In genomic region chr1:201828820-201829774, GRCh38 we compare ENCODE assay signal across 8 cellular contexts. TPM values are rescaled to one million over a fixed set of nuclear protein-coding genes. Genes with fewer than 3 reads are reported as not detected.
DNase-seq lines count a peak whose midpoint lies in the region; ATAC-seq, FAIRE-seq and TF ChIP-seq lines count a peak whose summit lies in the region.

Gene IPO9 (plus strand): TSS chr1:201829157. CDS start chr1:201829210, 53 bp downstream.

- FAIRE-seq in pancreas (lab: Jason Lieb, UNC), result no peak

- H3K9me3 ChIP-seq in pancreas (no peaks in the 10 kb centered on the region), thyroid gland (no peaks in the 10 kb centered on the region)

- 1% methylated on average over 58 of the region's 58 CpGs for WGBS in pancreas, 2 donors
- 1 to 2% methylated on average over 45 to 49 of the region's 58 CpGs for WGBS in thyroid gland, 2 donors

- peaks cover 6 to 15% (median 7%) of the 10 kb centered on the region in 3 donors for H3K4me1 ChIP-seq in pancreas
- peaks cover 28 to 38% of the 10 kb centered on the region in 2 donors for H3K4me1 ChIP-seq in thyroid gland

- ATAC-seq in HG02678 (IDR thresholded peaks at IDR 0.05; ENCODE audit: unreplicated experiment) (peak; percentile 95), Right ventricle myocardium superior (ENCODE audit: poor library complexity) (peak; percentile 97), pancreas (peak; percentile 98 to 100 (median 100))

- H3K36me3 ChIP-seq in pancreas, result no peaks in the 10 kb centered on the region
- no peaks in the 10 kb centered on the region for H3K36me3 ChIP-seq in thyroid gland

- H3K27ac ChIP-seq in pancreas, result peak within 1 kb of the TSS; percentile 65 to 89 (median 80)
- H3K27ac ChIP-seq in thyroid gland, result peak within 1 kb of the TSS; percentile 46 to 86 (median 78)

- H3K27me3 ChIP-seq in pancreas (no peaks in the 10 kb centered on the region), thyroid gland (no peaks in the 10 kb centered on the region)

- peak in 1 of 2 donors; percentile 84 for TF ChIP-seq POLR2A in thyroid gland (IDR thresholded peaks at IDR 0.05)

- intact Hi-C loops in Right ventricle myocardium superior (cut with DNase I), result no loop called here
- intact Hi-C loops in pancreas (cut with DNase I), result no loop called here
- intact Hi-C loops in thyroid gland (cut with DNase I), result no loop called here

- DNase-seq in NCI-H128 (lab: John Stamatoyannopoulos, UW; ENCODE audit: unreplicated experiment), result peak; percentile 97
- DNase-seq in SW 1271 (lab: John Stamatoyannopoulos, UW), result peak; percentile 57 to 78
- DNase-seq in activated naive CD8-positive, alpha-beta T cell treated with anti-CD3 and anti-CD28 coated beads, Interleukin-2, amount 50 U/mL, for 16 hours (ENCODE audit: low read depth, low spot score), result peak; percentile 90
- peak; percentile 97 for DNase-seq in Right ventricle myocardium superior
- peak; percentile 87 to 99 (median 94) for DNase-seq in pancreas
- DNase-seq in thyroid gland, result peak; percentile 95 to 96

- TF ChIP-seq CTCF in GM12873 (IDR thresholded peaks at IDR 0.05; ENCODE audit: insufficient read depth, low read depth, low read length, missing control alignments), result peak; percentile 89
- peak; percentile 87 to 96 (median 94) for TF ChIP-seq CTCF in pancreas (IDR thresholded peaks at IDR 0.05)
- peak; percentile 82 to 97 (median 94) for TF ChIP-seq CTCF in thyroid gland (IDR thresholded peaks at IDR 0.05)

- H3K4me3 ChIP-seq in pancreas (peak within 1 kb of the TSS; percentile 74 to 96 (median 90)), thyroid gland (replicated peaks in 1 of 3) (peak within 1 kb of the TSS; percentile 26 to 86 (median 52))

RNA-seq across cellular contexts. Expression of gene IPO9, which starts in this region (rescaled TPM):
- total RNA-seq in Right ventricle myocardium superior (17.2 TPM), pancreas (10 to 100 TPM; 12.4 to 21.2 (median 16.0) TPM), thyroid gland (10 to 100 TPM; 28.4 to 42.1 (median 36.7) TPM)
- polyA plus RNA-seq in pancreas, result 10 to 100 TPM; 16.3 to 19.6 TPM

Comparison
In these comparisons a context has a peak if more than half of its experiments do, and no peak if none do; other contexts are left out.
1. Peak in every context shown above with its lines: DNase-seq, ATAC-seq, H3K4me3 ChIP-seq and H3K27ac ChIP-seq.